ENCODE assay signal across 8 cellular contexts in the genomic region with DNA sequence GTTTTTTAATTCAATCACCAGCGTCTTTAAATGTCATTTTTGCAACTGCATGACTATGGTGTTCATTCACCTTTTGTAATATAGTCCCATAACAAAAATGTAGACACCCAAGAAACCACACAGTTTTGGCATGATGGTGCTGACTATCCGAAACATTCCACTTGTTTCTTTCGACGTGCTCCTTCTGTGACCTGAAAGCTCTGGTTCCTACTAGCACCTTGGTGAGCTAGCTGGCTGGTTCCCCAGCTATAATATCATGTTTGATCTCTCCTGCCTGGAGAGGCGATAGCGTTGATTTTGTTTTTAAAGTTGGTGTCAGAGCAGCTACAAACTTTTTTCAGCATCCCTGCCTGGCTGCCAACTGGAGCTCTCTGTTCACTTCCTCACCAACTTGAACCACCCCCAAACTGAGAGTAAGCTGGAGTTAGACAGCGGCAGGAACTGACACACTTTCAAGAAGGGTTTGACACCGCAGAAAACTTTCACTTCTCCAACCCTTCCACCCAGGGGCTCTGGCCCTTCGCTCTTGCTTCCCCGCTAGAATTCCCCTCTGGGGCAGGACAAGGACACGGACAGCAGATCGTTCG. TPM values are rescaled to one million over a fixed set of nuclear protein-coding genes. Genes with fewer than 3 reads are reported as not detected.
A peak's percentile ranks its signal among the peaks of the same experiment; 100 is the strongest.
DNase-seq lines count a peak whose midpoint lies in the region; ATAC-seq and TF ChIP-seq lines count a peak whose summit lies in the region.

No MANE protein-coding gene starts in this region.

- ATAC-seq in CD4-positive, CD25-positive, alpha-beta regulatory T cell (ENCODE audit: low read depth in 2 of 2), result peak; percentile 36 to 44
- ATAC-seq in GM19372 (IDR thresholded peaks at IDR 0.05; ENCODE audit: low read depth, unreplicated experiment), result peak; percentile 48
- ATAC-seq in HG03460 (IDR thresholded peaks at IDR 0.05; ENCODE audit: unreplicated experiment), result peak; percentile 64
- ATAC-seq in omental fat pad (ENCODE audit: low FRiP score), result peak; percentile 46

- peaks cover 4% of the 10 kb centered on the region for H3K27me3 Mint-ChIP-seq in CD4-positive, CD25-positive, alpha-beta regulatory T cell
- no peaks in the 10 kb centered on the region for H3K27me3 Mint-ChIP-seq in activated naive CD4-positive, alpha-beta T cell treated with anti-CD3 and anti-CD28 coated beads for 36 hours (ENCODE audit: low read depth)

- no peaks in the 10 kb centered on the region for H3K36me3 Mint-ChIP-seq in CD4-positive, CD25-positive, alpha-beta regulatory T cell
- H3K36me3 Mint-ChIP-seq in activated naive CD4-positive, alpha-beta T cell treated with anti-CD3 and anti-CD28 coated beads for 36 hours (ENCODE audit: low read depth), result peaks cover 2% of the 10 kb centered on the region

- intact Hi-C loops in activated naive CD4-positive, alpha-beta T cell treated with anti-CD3 and anti-CD28 coated beads for 36 hours (cut with micrococcal nuclease), result loop anchor here (1.0 to 10.0 kb wide), 9 partner anchors 9 to 1117 kb away; a partner anchor contains a TSS

- no peaks in the 10 kb centered on the region for H3K9me3 Mint-ChIP-seq in CD4-positive, CD25-positive, alpha-beta regulatory T cell
- H3K9me3 Mint-ChIP-seq in activated naive CD4-positive, alpha-beta T cell treated with anti-CD3 and anti-CD28 coated beads for 36 hours, result no peaks in the 10 kb centered on the region

- H3K4me3 Mint-ChIP-seq in CD4-positive, CD25-positive, alpha-beta regulatory T cell, result peak overlapping the region; percentile 95 to 100 (median 99)
- H3K4me3 Mint-ChIP-seq in activated naive CD4-positive, alpha-beta T cell treated with anti-CD3 and anti-CD28 coated beads for 36 hours, result peak overlapping the region; percentile 96

- no peaks in the 10 kb centered on the region for H3K36me3 ChIP-seq in CD4-positive, CD25-positive, alpha-beta regulatory T cell (ENCODE audit: control insufficient read depth, insufficient read depth, low read length)

- peak overlapping the region; percentile 95 to 99 (median 97) for H3K27ac Mint-ChIP-seq in CD4-positive, CD25-positive, alpha-beta regulatory T cell
- H3K27ac Mint-ChIP-seq in activated naive CD4-positive, alpha-beta T cell treated with anti-CD3 and anti-CD28 coated beads for 36 hours, result peak overlapping the region; percentile 99

- no peak for TF ChIP-seq CTCF in omental fat pad (IDR thresholded peaks at IDR 0.05)

- H3K9me3 ChIP-seq in CD4-positive, CD25-positive, alpha-beta regulatory T cell (ENCODE audit: control insufficient read depth in 2 of 2, low read length in 2 of 2), result no peaks in the 10 kb centered on the region

- CTCF ChIA-PET in activated naive CD4-positive, alpha-beta T cell treated with anti-CD3 and anti-CD28 coated beads for 36 hours (lab: Charles Lee), result interaction anchor here (0.9 to 4.5 kb wide), 8 partner anchors 14 to 158 kb away, joined by 3 to 59 read pairs (median 6); a partner anchor contains a TSS

- H3K27me3 ChIP-seq in CD4-positive, CD25-positive, alpha-beta regulatory T cell (ENCODE audit: control insufficient read depth, insufficient read depth, low read length), result no peaks in the 10 kb centered on the region

- H3K4me3 ChIP-seq in CD4-positive, CD25-positive, alpha-beta regulatory T cell (ENCODE audit: low read depth, low read length), result peak overlapping the region; percentile 87

- peak; percentile 37 to 89 (median 60) for DNase-seq in CD4-positive, CD25-positive, alpha-beta regulatory T cell
- DNase-seq in RPMI7951 (ENCODE audit: low read depth) (peak; percentile 73), glomerular visceral epithelial cell (ENCODE audit: extremely low spot score) (peak; percentile 63), omental fat pad (ENCODE audit: low spot score) (no peak), ureter (ENCODE audit: low spot score) (peak; percentile 72)
- peak; percentile 81 for DNase-seq in activated naive CD4-positive, alpha-beta T cell treated with anti-CD3 and anti-CD28 coated beads for 36 hours

- peaks cover 30% of the 10 kb centered on the region for H3K4me1 ChIP-seq in CD4-positive, CD25-positive, alpha-beta regulatory T cell (ENCODE audit: control insufficient read depth, insufficient read depth, low read length, poor library complexity, severe bottlenecking)

- peaks cover 26 to 63% (median 45%) of the 10 kb centered on the region in 4 donors for H3K4me1 Mint-ChIP-seq in CD4-positive, CD25-positive, alpha-beta regulatory T cell
- H3K4me1 Mint-ChIP-seq in activated naive CD4-positive, alpha-beta T cell treated with anti-CD3 and anti-CD28 coated beads for 36 hours (ENCODE audit: low read depth), result peaks cover 35% of the 10 kb centered on the region

- H3K27ac ChIP-seq in CD4-positive, CD25-positive, alpha-beta regulatory T cell (ENCODE audit: insufficient read depth, low read length, poor library complexity, severe bottlenecking), result peak overlapping the region; percentile 99

RNA-seq across cellular contexts. Expression of a gene that starts 1.1 kb away (rescaled TPM):
- total RNA-seq in CD4-positive, CD25-positive, alpha-beta regulatory T cell, result 53.2 TPM
- polyA plus RNA-seq in CD4-positive, CD25-positive, alpha-beta regulatory T cell, result 1 to 10 TPM; 4.0 to 8.3 (median 7.0) TPM
- total RNA-seq in RPMI7951 (2014; rRNA removed; shearing (Covaris generic)), result 6.0 and 7.6 TPM in 2 replicates
- total RNA-seq in activated naive CD4-positive, alpha-beta T cell treated with anti-CD3 and anti-CD28 coated beads for 36 hours, result 10 to 100 TPM; 12.9 to 15.4 TPM
- total RNA-seq in omental fat pad, result 10 to 100 TPM; 17.1 to 45.4 (median 22.9) TPM
- total RNA-seq in ureter, result 48.4 TPM

RNA-seq across cellular contexts. Expression of a gene that starts 14.5 kb away (rescaled TPM):
- total RNA-seq in CD4-positive, CD25-positive, alpha-beta regulatory T cell, result 15.0 TPM
- 1 to 10 TPM; 7.7 to 9.8 (median 8.6) TPM for polyA plus RNA-seq in CD4-positive, CD25-positive, alpha-beta regulatory T cell
- total RNA-seq in RPMI7951 (2014; rRNA removed; shearing (Covaris generic)), result 19.6 and 24.2 TPM in 2 replicates
- total RNA-seq in activated naive CD4-positive, alpha-beta T cell treated with anti-CD3 and anti-CD28 coated beads for 36 hours, result 1 to 10 TPM; 7.6 to 7.7 TPM
- 10 to 100 TPM in 3 of 4 donors, 1 to 10 TPM in 1; 8.4 to 16.1 (median 13.5) TPM for total RNA-seq in omental fat pad
- total RNA-seq in ureter, result 17.0 TPM
